Comparison of ENCODE assay signal across 27 cellular contexts in genomic region chr6:5662797-5663196, GRCh38.
"Had no signal": no experiment of that assay in that cellular context is flagged by ENCODE, and none has a peak within 500 bp of the region (broad histone marks: within the 10 kb centered on the region; RNA-seq: fewer than 3 reads in every experiment).

No MANE protein-coding gene starts in this region.

- H3K27ac ChIP-seq: brain microvascular endothelial cell, esophagus muscularis mucosa, foreskin keratinocyte, gastrocnemius medialis, heart left ventricle had no signal

- H3K4me1 ChIP-seq: esophagus muscularis mucosa, foreskin keratinocyte, gastrocnemius medialis had no signal

- H3K4me3 ChIP-seq: esophagus muscularis mucosa, gastrocnemius medialis, heart left ventricle had no signal

- H3K9me3 ChIP-seq: esophagus muscularis mucosa, gastrocnemius medialis, heart left ventricle had no signal

- H3K36me3 ChIP-seq: brain microvascular endothelial cell, esophagus muscularis mucosa, gastrocnemius medialis, heart left ventricle had no signal

- DNase-seq: activated CD4-positive, alpha-beta memory T cell treated with anti-CD3 and anti-CD28 coated beads, Interleukin-2, amount 10 ng/mL, durations not matched to agents 7 days and 5 days; activated CD4-positive, alpha-beta T cell treated with anti-CD3 and anti-CD28 coated beads for 1 hour; activated CD4-positive, alpha-beta T cell treated with anti-CD3 and anti-CD28 coated beads for 4 hours; activated CD4-positive, alpha-beta T cell treated with anti-CD3 and anti-CD28 coated beads, Interleukin-2, amount 10 ng/mL, durations not matched to agents 7 days and 5 days; activated CD4-positive, alpha-beta T cell treated with anti-CD3 and anti-CD28 coated beads, Interleukin-2, amount 50 U/mL, for 4 hours; activated CD8-positive, alpha-beta memory T cell treated with anti-CD3 and anti-CD28 coated beads, Interleukin-2, amount 50 U/mL, for 48 hours; activated gamma-delta T cell treated with Interleukin-2 at 50 U/mL for 16 hours; activated naive CD4-positive, alpha-beta T cell treated with anti-CD3 and anti-CD28 coated beads, Interleukin-2, amount 50 U/mL, for 16 hours; activated naive CD4-positive, alpha-beta T cell treated with Interleukin-2 at 50 U/mL for 16 hours; activated T-cell treated with anti-CD3 and anti-CD28 coated beads for 4 hours; activated T-cell treated with anti-CD3 and anti-CD28 coated beads, Interleukin-2, amount 50 U/mL, for 24 hours; activated T-cell treated with anti-CD3 and anti-CD28 coated beads, Interleukin-2, amount 50 U/mL, for 72 hours; amniotic stem cell; brain microvascular endothelial cell; caudate nucleus; cortex of kidney; dermis blood vessel endothelial cell; effector CD4-positive, alpha-beta T cell; effector memory CD8-positive, alpha-beta T cell; erythroblast; foreskin keratinocyte; gastrocnemius medialis; glutamatergic neuron; heart left ventricle; hypothalamus; T1000 had no signal

- ATAC-seq: activated T-cell treated with anti-CD3 and anti-CD28 coated beads, Interleukin-2, amount 50 U/mL, for 72 hours; effector memory CD8-positive, alpha-beta T cell; foreskin keratinocyte; gastrocnemius medialis had no signal

- H3K27me3 ChIP-seq: brain microvascular endothelial cell, esophagus muscularis mucosa, foreskin keratinocyte, gastrocnemius medialis, heart left ventricle had no signal
